ENCODE assay signal across 19 cellular contexts in genomic region chr10:24394479-24395190, GRCh38.
DNase-seq lines count a peak whose midpoint lies in the region; ATAC-seq and TF ChIP-seq lines count a peak whose summit lies in the region.
"Had no signal": no experiment of that assay in that cellular context is flagged by ENCODE, and none has a peak within 500 bp of the region (broad histone marks: within the 10 kb centered on the region; RNA-seq: fewer than 3 reads in every experiment).

No MANE protein-coding gene starts in this region.

- H3K9ac ChIP-seq in Loucy (ENCODE audit: low read depth, low read length, poor library complexity, severe bottlenecking), result no peak overlapping the region

- no peak for DNase-seq in A673 (ENCODE audit: low spot score)
- no peak for DNase-seq in KBM-7
- no peak for DNase-seq in epidermal melanocyte (ENCODE audit: insufficient read length, low spot score)
- no peak for DNase-seq in activated CD4-positive, alpha-beta T cell treated with anti-CD3 and anti-CD28 coated beads for 1 hour
- DNase-seq in posterior vena cava (ENCODE audit: low spot score), result no peak
- DNase-seq: activated CD4-positive, alpha-beta T cell treated with anti-CD3 and anti-CD28 coated beads for 48 hours; activated T-cell treated with anti-CD3 and anti-CD28 coated beads, Interleukin-2, amount 50 U/mL, for 4 hours; DMS79; MG63; NCI-H2029 treated with DMSO at 0.1 percent for 48 hours; NCI-H526 treated with DMSO at 0.1 percent for 48 hours; Peyer's patch; stimulated activated CD4-positive, alpha-beta T cell treated with anti-CD3 and anti-CD28 coated beads, Interleukin-4, amount 100 ng/mL, for 1 hour; T-helper 2 cell; upper lobe of left lung had no signal

- no peaks in the 10 kb centered on the region for H3K9me2 ChIP-seq in Loucy (replicated peaks; ENCODE audit: low read depth, low read length)

- peaks cover 50% of the 10 kb centered on the region for H3K4me1 ChIP-seq in A673 (ENCODE audit: insufficient read depth, low read length, poor library complexity, severe bottlenecking)
- H3K4me1 ChIP-seq in Loucy (ENCODE audit: insufficient read depth, low read length, poor library complexity, severe bottlenecking), result no peaks in the 10 kb centered on the region
- H3K4me1 ChIP-seq: Peyer's patch, upper lobe of left lung had no signal

- POLR2A ChIA-PET in A673 (lab: Charles Lee; ENCODE audit: low non-redundant PET), result no interaction called here

- in situ Hi-C loops in KBM-7 (cut with MboI; ENCODE audit: low pct_unique_long_range_greater_than_20kb, low sequenced_read_pairs), result no loop called here

- ATAC-seq in GM19455 (IDR thresholded peaks at IDR 0.05; ENCODE audit: unreplicated experiment) (peak; percentile 74), HG02798 (IDR thresholded peaks at IDR 0.05; ENCODE audit: poor library complexity, unreplicated experiment) (peak; percentile 89)
- ATAC-seq: activated T-cell treated with anti-CD3 and anti-CD28 coated beads, Interleukin-2, amount 50 U/mL, for 4 hours; sciatic nerve had no signal

- H3K36me3 ChIP-seq in A673 (ENCODE audit: insufficient read depth, low read length, poor library complexity, severe bottlenecking) (no peaks in the 10 kb centered on the region), Loucy (ENCODE audit: insufficient read depth, low read length) (no peaks in the 10 kb centered on the region)
- H3K36me3 ChIP-seq: MG63, Peyer's patch, upper lobe of left lung had no signal

- H3K4me2 ChIP-seq in Loucy (ENCODE audit: low read depth, low read length, poor library complexity, severe bottlenecking), result no peak overlapping the region

- intact Hi-C loops in A673 (cut with micrococcal nuclease; ENCODE audit: unreplicated experiment), result loop anchor here (5.0 kb wide), 1 partner anchor 68 kb away; no protein-coding TSS in a partner anchor
- intact Hi-C loops in posterior vena cava (cut with DNase I), result no loop called here

- H4K20me1 ChIP-seq in Loucy (ENCODE audit: insufficient read depth, low read length, poor library complexity, severe bottlenecking), result no peaks in the 10 kb centered on the region

- no peaks in the 10 kb centered on the region for H3K79me2 ChIP-seq in Loucy (ENCODE audit: insufficient read depth, low read length)

- H3K27me3 ChIP-seq in A673 (replicated peaks; ENCODE audit: insufficient read depth, low read depth, low read length, poor library complexity) (no peaks in the 10 kb centered on the region), Loucy (ENCODE audit: insufficient read depth, low read length, poor library complexity, severe bottlenecking) (no peaks in the 10 kb centered on the region)
- H3K27me3 ChIP-seq: MG63, Peyer's patch, upper lobe of left lung had no signal

- CTCF ChIA-PET in A673 (lab: Charles Lee), result no interaction called here

- H3K4me3 ChIP-seq in A673 (ENCODE audit: low read depth, low read length, poor library complexity, severe bottlenecking) (no peak overlapping the region), Loucy (ENCODE audit: low read length, poor library complexity, severe bottlenecking) (no peak overlapping the region)
- H3K4me3 ChIP-seq: MG63, Peyer's patch, upper lobe of left lung had no signal

- H3F3A ChIP-seq in Loucy (ENCODE audit: low read depth), result no peaks in the 10 kb centered on the region

- TF ChIP-seq CTCF in A673 (conservative IDR thresholded peaks at IDR 0.05; ENCODE audit: low read depth, low read length) (0 out of 2 replicates have a peak, but pooled peaks have one; percentile 12), Loucy (conservative IDR thresholded peaks at IDR 0.05; ENCODE audit: low read length) (peak; percentile 19; the same call in 1 of the 2 replicates)

- BruUV-seq in A673 (replicated peaks; lab: Mats Ljungman, UMichigan), result no TSS peak

- H3K27ac ChIP-seq in A673 (ENCODE audit: low read depth, low read length, poor library complexity, severe bottlenecking), result peak overlapping the region; percentile 100
- H3K27ac ChIP-seq: Peyer's patch, upper lobe of left lung had no signal

- no peaks in the 10 kb centered on the region for H3K9me3 ChIP-seq in A673 (ENCODE audit: low read depth, low read length, poor library complexity, severe bottlenecking)
- H3K9me3 ChIP-seq in Loucy (ENCODE audit: insufficient read depth, low read depth, low read length), result no peaks in the 10 kb centered on the region
- H3K9me3 ChIP-seq: MG63, Peyer's patch, upper lobe of left lung had no signal

- no peak overlapping the region for H2AFZ ChIP-seq in Loucy (ENCODE audit: low read length)
